In the genomic region with DNA sequence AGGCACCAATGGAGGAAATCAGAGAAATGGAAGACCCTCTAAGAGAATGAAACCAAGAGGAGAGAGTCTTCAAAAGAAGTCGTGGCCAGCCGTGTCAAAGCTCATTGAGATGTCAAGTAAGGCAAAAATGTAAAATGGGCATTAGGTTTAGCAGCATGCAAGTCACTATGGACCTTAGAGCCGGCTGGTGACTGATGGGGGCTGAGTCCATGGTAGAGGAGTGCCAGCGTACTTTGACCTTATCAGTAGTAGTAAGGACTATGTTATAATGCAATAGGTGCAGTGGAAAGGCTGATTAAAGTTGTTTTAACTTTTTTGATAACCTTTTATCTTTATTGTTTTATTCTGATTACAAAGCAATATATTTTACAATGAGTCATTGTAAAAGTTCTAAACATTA, we compare ENCODE assay signal across 27 cellular contexts.
"Had no signal": no experiment of that assay in that cellular context is flagged by ENCODE, and none has a peak within 500 bp of the region (broad histone marks: within the 10 kb centered on the region; RNA-seq: fewer than 3 reads in every experiment).

No MANE protein-coding gene starts in this region.

- H3K4me1 ChIP-seq: uterus had no signal

- H3K27me3 ChIP-seq: esophagus muscularis mucosa, heart right ventricle, stomach, tibial nerve, uterus had no signal

- H3K27ac ChIP-seq: heart right ventricle, left ventricle myocardium inferior, skin epidermis, stomach, tibial nerve, uterus had no signal

- H3K4me3 Mint-ChIP-seq: activated CD4-positive, alpha-beta memory T cell treated with anti-CD3 and anti-CD28 coated beads, Interleukin-2, amount 10 ng/mL, durations not matched to agents 7 days and 5 days; activated CD4-positive, alpha-beta T cell treated with anti-CD3 and anti-CD28 coated beads, Interleukin-2, amount 10 ng/mL, durations not matched to agents 24 days and 14 days; activated naive CD4-positive, alpha-beta T cell treated with anti-CD3 and anti-CD28 coated beads, Interleukin-2, amount 10 ng/mL, durations not matched to agents 7 days and 5 days; activated naive CD8-positive, alpha-beta T cell treated with anti-CD3 and anti-CD28 coated beads, Interleukin-2, amount 10 ng/mL, durations not matched to agents 7 days and 5 days; activated T-cell treated with anti-CD3 and anti-CD28 coated beads, Interleukin-2, amount 50 U/mL, for 24 hours; dendritic cell treated with granulocyte-macrophage colony-stimulating factor and Interleukin-4, amounts not matched to agents 40 ng/mL and 50 ng/mL, for 4 days; endodermal cell; nephron; stimulated activated naive B cell treated with anti-CD40 and anti-IgM and Interleukin-4, amounts not matched to agents 10 μg/mL and 1 μg/mL and 100 μg/mL, for 72 hours had no signal

- H3K36me3 ChIP-seq: esophagus muscularis mucosa, left ventricle myocardium inferior, stomach, uterus had no signal

- H3K27ac Mint-ChIP-seq: activated CD4-positive, alpha-beta memory T cell treated with anti-CD3 and anti-CD28 coated beads, Interleukin-2, amount 10 ng/mL, durations not matched to agents 7 days and 5 days; activated CD4-positive, alpha-beta T cell treated with anti-CD3 and anti-CD28 coated beads, Interleukin-2, amount 10 ng/mL, durations not matched to agents 24 days and 14 days; activated naive CD4-positive, alpha-beta T cell treated with anti-CD3 and anti-CD28 coated beads, Interleukin-2, amount 10 ng/mL, durations not matched to agents 7 days and 5 days; activated naive CD8-positive, alpha-beta T cell treated with anti-CD3 and anti-CD28 coated beads, Interleukin-2, amount 10 ng/mL, durations not matched to agents 7 days and 5 days; activated T-cell treated with anti-CD3 and anti-CD28 coated beads, Interleukin-2, amount 50 U/mL, for 24 hours; dendritic cell treated with granulocyte-macrophage colony-stimulating factor and Interleukin-4, amounts not matched to agents 40 ng/mL and 50 ng/mL, for 4 days; stimulated activated naive B cell treated with anti-CD40 and anti-IgM and Interleukin-4, amounts not matched to agents 10 μg/mL and 1 μg/mL and 100 μg/mL, for 72 hours had no signal

- H3K4me3 ChIP-seq: esophagus muscularis mucosa, heart right ventricle, left ventricle myocardium inferior, skin epidermis, stomach, tibial nerve, uterus had no signal

- H3K27me3 Mint-ChIP-seq: activated CD4-positive, alpha-beta memory T cell treated with anti-CD3 and anti-CD28 coated beads, Interleukin-2, amount 10 ng/mL, durations not matched to agents 7 days and 5 days; activated CD4-positive, alpha-beta T cell treated with anti-CD3 and anti-CD28 coated beads, Interleukin-2, amount 10 ng/mL, durations not matched to agents 24 days and 14 days; activated naive CD4-positive, alpha-beta T cell treated with anti-CD3 and anti-CD28 coated beads, Interleukin-2, amount 10 ng/mL, durations not matched to agents 7 days and 5 days; activated naive CD8-positive, alpha-beta T cell treated with anti-CD3 and anti-CD28 coated beads, Interleukin-2, amount 10 ng/mL, durations not matched to agents 7 days and 5 days; activated T-cell treated with anti-CD3 and anti-CD28 coated beads, Interleukin-2, amount 50 U/mL, for 24 hours; dendritic cell treated with granulocyte-macrophage colony-stimulating factor and Interleukin-4, amounts not matched to agents 40 ng/mL and 50 ng/mL, for 4 days; stimulated activated naive B cell treated with anti-CD40 and anti-IgM and Interleukin-4, amounts not matched to agents 10 μg/mL and 1 μg/mL and 100 μg/mL, for 72 hours had no signal

- H3K4me1 Mint-ChIP-seq: activated CD4-positive, alpha-beta memory T cell treated with anti-CD3 and anti-CD28 coated beads, Interleukin-2, amount 10 ng/mL, durations not matched to agents 7 days and 5 days; activated CD4-positive, alpha-beta T cell treated with anti-CD3 and anti-CD28 coated beads, Interleukin-2, amount 10 ng/mL, durations not matched to agents 24 days and 14 days; activated naive CD4-positive, alpha-beta T cell treated with anti-CD3 and anti-CD28 coated beads, Interleukin-2, amount 10 ng/mL, durations not matched to agents 7 days and 5 days; activated naive CD8-positive, alpha-beta T cell treated with anti-CD3 and anti-CD28 coated beads, Interleukin-2, amount 10 ng/mL, durations not matched to agents 7 days and 5 days had no signal

- H3K9me3 ChIP-seq: esophagus muscularis mucosa, heart right ventricle, left ventricle myocardium inferior, stomach, tibial nerve, uterus had no signal

- H3K9me3 Mint-ChIP-seq: activated T-cell treated with anti-CD3 and anti-CD28 coated beads, Interleukin-2, amount 50 U/mL, for 24 hours; dendritic cell treated with granulocyte-macrophage colony-stimulating factor and Interleukin-4, amounts not matched to agents 40 ng/mL and 50 ng/mL, for 4 days; endodermal cell; nephron; stimulated activated naive B cell treated with anti-CD40 and anti-IgM and Interleukin-4, amounts not matched to agents 10 μg/mL and 1 μg/mL and 100 μg/mL, for 72 hours had no signal

- DNase-seq: activated CD4-positive, alpha-beta memory T cell treated with anti-CD3 and anti-CD28 coated beads, Interleukin-2, amount 10 ng/mL, durations not matched to agents 7 days and 5 days; activated CD4-positive, alpha-beta T cell treated with anti-CD3 and anti-CD28 coated beads, Interleukin-2, amount 10 ng/mL, durations not matched to agents 24 days and 14 days; activated CD4-positive, CD25-positive, alpha-beta regulatory T cell treated with anti-CD3 and anti-CD28 coated beads, Interleukin-2, amount 50 U/mL, for 72 hours; activated CD8-positive, alpha-beta memory T cell treated with anti-CD3 and anti-CD28 coated beads, Interleukin-2, amount 50 U/mL, for 48 hours; activated gamma-delta T cell; activated naive CD4-positive, alpha-beta T cell treated with anti-CD3 and anti-CD28 coated beads, Interleukin-2, amount 10 ng/mL, durations not matched to agents 7 days and 5 days; activated naive CD8-positive, alpha-beta T cell treated with anti-CD3 and anti-CD28 coated beads, Interleukin-2, amount 10 ng/mL, durations not matched to agents 7 days and 5 days; activated T-cell treated with anti-CD3 and anti-CD28 coated beads, Interleukin-2, amount 50 U/mL, for 24 hours; caudate nucleus; endodermal cell; foreskin melanocyte; heart right ventricle; kidney glomerular epithelial cell; left ventricle myocardium inferior; posterior cingulate gyrus; stimulated activated CD4-positive, alpha-beta T cell treated with anti-CD3 and anti-CD28 coated beads, Interleukin-1b, Interleukin-23, amount 100 ng/mL, for 48 hours; stimulated activated CD4-positive, alpha-beta T cell treated with anti-CD3 and anti-CD28 coated beads, Interleukin-4, amount 100 ng/mL, for 4 hours; stimulated activated CD8-positive, alpha-beta memory T cell treated with anti-CD3 and anti-CD28 coated beads, Interleukin-4, amount 100 ng/mL, for 48 hours; stimulated activated naive B cell treated with anti-CD40 and anti-IgM and Interleukin-4, amounts not matched to agents 10 μg/mL and 1 μg/mL and 100 μg/mL, for 72 hours; stomach; T-helper 2 cell; uterus had no signal
